1 cellular context compared by ENCODE assay signal in the genomic region with DNA sequence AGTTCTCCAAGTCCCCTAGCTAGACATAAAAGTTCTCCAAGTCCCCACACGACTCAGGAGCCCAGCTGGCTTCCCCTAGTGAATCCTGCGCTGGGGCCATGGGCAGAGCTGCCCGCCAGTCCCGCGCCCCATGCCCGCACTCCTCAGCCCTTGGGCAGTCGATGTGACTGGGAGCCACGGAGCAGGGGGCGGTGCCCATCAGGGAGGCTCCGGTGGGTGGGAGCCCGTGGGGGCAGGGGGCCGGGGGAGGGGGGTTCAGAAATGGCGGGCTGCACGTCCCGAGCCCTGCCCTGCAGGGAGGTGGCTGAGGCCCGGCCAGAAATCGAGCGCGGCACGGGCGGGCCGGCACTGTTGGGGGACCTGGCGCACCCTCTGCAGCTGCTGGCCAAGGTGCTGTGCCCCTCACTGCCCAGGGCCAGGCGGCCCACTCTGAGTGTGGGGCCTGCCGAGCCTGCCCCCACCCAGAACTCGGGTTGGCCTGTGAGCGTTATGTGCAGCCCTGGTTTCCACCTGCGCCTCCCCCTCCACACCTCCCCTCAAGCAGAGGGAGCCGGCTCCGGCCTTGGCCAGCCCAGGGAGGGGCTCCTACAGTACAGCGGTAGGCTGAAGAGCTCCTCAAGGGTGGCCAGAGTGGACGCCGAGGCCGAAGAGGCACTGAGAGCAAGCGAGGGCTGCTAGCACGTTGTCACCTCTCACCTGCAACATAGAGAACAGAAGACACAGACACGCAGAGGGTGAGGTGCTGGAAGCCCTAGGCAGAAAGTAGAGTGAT.
TF ChIP-seq lines count a peak whose summit lies in the region.

No MANE protein-coding gene starts in this region.

TF ChIP-seq in HepG2, 621 proteins besides CTCF, POLR2A, EP300 and RAD21:
- TF ChIP-seq ZNF850 (CRISPR knock-in tag; conservative IDR thresholded peaks at IDR 0.05) (peak; percentile 88; the same call in 1 of the 2 replicates), ZKSCAN1 (IDR thresholded peaks at IDR 0.05; ENCODE audit: low read length) (no peak)
